24 cellular contexts compared by ENCODE assay signal in genomic region chr6:120129228-120129627, GRCh38.
"Had no signal": no experiment of that assay in that cellular context is flagged by ENCODE, and none has a peak within 500 bp of the region (broad histone marks: within the 10 kb centered on the region; RNA-seq: fewer than 3 reads in every experiment).

No MANE protein-coding gene starts in this region.

- DNase-seq: activated CD4-positive, alpha-beta T cell treated with anti-CD3 and anti-CD28 coated beads for 4 hours; activated CD4-positive, alpha-beta T cell treated with anti-CD3 and anti-CD28 coated beads, Interleukin-2, amount 50 U/mL, for 48 hours; activated CD8-positive, alpha-beta memory T cell treated with anti-CD3 and anti-CD28 coated beads, Interleukin-2, amount 50 U/mL, for 4 hours; activated gamma-delta T cell treated with Interleukin-2 at 50 U/mL for 16 hours; activated naive CD4-positive, alpha-beta T cell treated with anti-CD3 and anti-CD28 coated beads, Interleukin-2, amount 50 U/mL, for 16 hours; activated T-cell treated with anti-CD3 and anti-CD28 coated beads, Interleukin-2, amount 50 U/mL, for 24 hours; amniotic stem cell; brain microvascular endothelial cell; dorsolateral prefrontal cortex; effector memory CD4-positive, alpha-beta T cell; erythroblast; gastrocnemius medialis; left cardiac atrium; left ventricle myocardium superior; ovary; right lobe of liver; stimulated activated CD4-positive, alpha-beta T cell treated with anti-CD3 and anti-CD28 coated beads, Interleukin-12 subunit alpha, Interleukin-12 subunit beta, amount 100 ng/mL, for 4 hours; stimulated activated CD4-positive, alpha-beta T cell treated with anti-CD3 and anti-CD28 coated beads, Interleukin-4, amount 100 ng/mL, for 1 hour; stimulated activated naive CD8-positive, alpha-beta T cell treated with anti-CD3 and anti-CD28 coated beads, Interleukin-15, Interleukin-2, amounts not matched to agents 100 U/mL and 50 U/mL, for 24 hours; testis; transverse colon had no signal

- H3K4me1 ChIP-seq: gastrocnemius medialis, right lobe of liver, testis, transverse colon had no signal

- H3K9me3 ChIP-seq: gastrocnemius medialis, ovary, right lobe of liver, testis, transverse colon had no signal

- H3K27me3 ChIP-seq: brain microvascular endothelial cell, dorsolateral prefrontal cortex, gastrocnemius medialis, hepatocyte, ovary, right lobe of liver, testis, transverse colon had no signal

- H3K4me3 ChIP-seq: coronary artery, dorsolateral prefrontal cortex, gastrocnemius medialis, hepatocyte, ovary, right lobe of liver, testis, transverse colon had no signal

- H3K9me3 Mint-ChIP-seq: activated T-cell treated with anti-CD3 and anti-CD28 coated beads, Interleukin-2, amount 50 U/mL, for 24 hours had no signal

- H3K79me2 ChIP-seq: hepatocyte had no signal

- H2AFZ ChIP-seq: hepatocyte had no signal

- H3K27me3 Mint-ChIP-seq: activated T-cell treated with anti-CD3 and anti-CD28 coated beads, Interleukin-2, amount 50 U/mL, for 24 hours; progenitor cell of endocrine pancreas had no signal

- H3K27ac Mint-ChIP-seq: activated T-cell treated with anti-CD3 and anti-CD28 coated beads, Interleukin-2, amount 50 U/mL, for 24 hours; progenitor cell of endocrine pancreas had no signal

- H3K4me2 ChIP-seq: hepatocyte had no signal

- ATAC-seq: gastrocnemius medialis; left cardiac atrium; left ventricle myocardium superior; right lobe of liver; stimulated activated naive CD8-positive, alpha-beta T cell treated with anti-CD3 and anti-CD28 coated beads, Interleukin-15, Interleukin-2, amounts not matched to agents 100 U/mL and 50 U/mL, for 24 hours had no signal

- H3K4me3 Mint-ChIP-seq: activated T-cell treated with anti-CD3 and anti-CD28 coated beads, Interleukin-2, amount 50 U/mL, for 24 hours had no signal

- H3K27ac ChIP-seq: brain microvascular endothelial cell, coronary artery, dorsolateral prefrontal cortex, gastrocnemius medialis, hepatocyte, ovary, right lobe of liver, testis, transverse colon had no signal

- H3K36me3 ChIP-seq: brain microvascular endothelial cell, gastrocnemius medialis, ovary, right lobe of liver, transverse colon had no signal
